ENCODE assay signal across 8 cellular contexts in genomic region chr7:151168022-151168786, GRCh38. TPM values are rescaled to one million over a fixed set of nuclear protein-coding genes. Genes with fewer than 3 reads are reported as not detected.
DNase-seq lines count a peak whose midpoint lies in the region; ATAC-seq and TF ChIP-seq lines count a peak whose summit lies in the region.

No MANE protein-coding gene starts in this region.

- no peak for TF ChIP-seq EP300 in Ishikawa (IDR thresholded peaks at IDR 0.05; ENCODE audit: borderline replicate concordance)

- H3K9me3 Mint-ChIP-seq in activated CD4-positive, alpha-beta T cell treated with anti-CD3 and anti-CD28 coated beads for 36 hours (ENCODE audit: low read depth), result no peaks in the 10 kb centered on the region
- no peaks in the 10 kb centered on the region for H3K9me3 Mint-ChIP-seq in mesothelial cell of epicardium

- TF ChIP-seq CTCF in GM13977 (IDR thresholded peaks at IDR 0.05; ENCODE audit: extremely low read depth, insufficient read depth, missing control alignments) (peak; percentile 81), mesothelial cell of epicardium (IDR thresholded peaks at IDR 0.05; ENCODE audit: unreplicated experiment) (peak; percentile 57)

- H3K36me3 Mint-ChIP-seq in activated CD4-positive, alpha-beta T cell treated with anti-CD3 and anti-CD28 coated beads for 36 hours (ENCODE audit: low read depth), result no peaks in the 10 kb centered on the region
- H3K36me3 Mint-ChIP-seq in mesothelial cell of epicardium, result no peaks in the 10 kb centered on the region

- H3K27me3 Mint-ChIP-seq in activated CD4-positive, alpha-beta T cell treated with anti-CD3 and anti-CD28 coated beads for 36 hours, result peaks cover 41% of the 10 kb centered on the region
- H3K27me3 Mint-ChIP-seq in mesothelial cell of epicardium (ENCODE audit: low read depth), result peaks cover 52% of the 10 kb centered on the region

- POLR2A ChIA-PET in activated CD4-positive, alpha-beta T cell treated with anti-CD3 and anti-CD28 coated beads for 36 hours (lab: Charles Lee), result no interaction called here

- in situ Hi-C loops in GM13977 (cut with MboI; ENCODE audit: low pct_unique_long_range_greater_than_20kb, low sequenced_read_pairs, unreplicated experiment), result no loop called here

- peaks cover 9% of the 10 kb centered on the region for H3K4me1 Mint-ChIP-seq in activated CD4-positive, alpha-beta T cell treated with anti-CD3 and anti-CD28 coated beads for 36 hours
- peaks cover 2% of the 10 kb centered on the region for H3K4me1 Mint-ChIP-seq in mesothelial cell of epicardium

- intact Hi-C loops in activated CD4-positive, alpha-beta T cell treated with anti-CD3 and anti-CD28 coated beads for 36 hours (cut with DNase I, micrococcal nuclease), result loop anchor here in 1 of 2 experiments (1.0 kb wide), 1 partner anchor 44 kb away; no protein-coding TSS in a partner anchor

- peak; percentile 82 for ATAC-seq in activated CD4-positive, alpha-beta T cell treated with anti-CD3 and anti-CD28 coated beads for 36 hours

- CTCF ChIA-PET in activated CD4-positive, alpha-beta T cell treated with anti-CD3 and anti-CD28 coated beads for 36 hours (lab: Charles Lee), result interaction anchor here (0.6 to 2.0 kb wide), 18 partner anchors 9 to 185 kb away, joined by 3 to 8 read pairs (median 4); no protein-coding TSS in a partner anchor

- peak overlapping the region; percentile 39 for H3K4me3 Mint-ChIP-seq in activated CD4-positive, alpha-beta T cell treated with anti-CD3 and anti-CD28 coated beads for 36 hours
- peak overlapping the region; percentile 62 for H3K4me3 Mint-ChIP-seq in mesothelial cell of epicardium

- TF ChIP-seq RAD21 in Ishikawa (IDR thresholded peaks at IDR 0.05; ENCODE audit: low read depth), result peak; percentile 20; the same call in 1 of the 2 replicates

- H3K27ac Mint-ChIP-seq in activated CD4-positive, alpha-beta T cell treated with anti-CD3 and anti-CD28 coated beads for 36 hours, result no peak overlapping the region
- no peak overlapping the region for H3K27ac Mint-ChIP-seq in mesothelial cell of epicardium

- peak; percentile 86 for DNase-seq in GM13977 (ENCODE audit: low spot score)
- peak; percentile 81 for DNase-seq in activated CD4-positive, alpha-beta T cell treated with anti-CD3 and anti-CD28 coated beads for 36 hours
- DNase-seq in dermis blood vessel endothelial cell, result peak; percentile 46
- DNase-seq in mesothelial cell of epicardium (ENCODE audit: low spot score in 2 of 2, unreplicated experiment in 2 of 2), result peak in 1 of 2 experiments; percentile 59
- DNase-seq in stimulated activated naive CD4-positive, alpha-beta T cell treated with Interleukin-2 at 50 U/mL for 16 hours (lab: John Stamatoyannopoulos, UW), result peak; percentile 41
- DNase-seq in NCI-H2196 treated with DMSO at 0.1 percent for 48 hours (lab: John Stamatoyannopoulos, UW; ENCODE audit: unreplicated experiment), result no peak
- no peak for DNase-seq in EL

TF ChIP-seq in Ishikawa, 13 proteins besides CTCF, POLR2A, EP300 and RAD21:
- TF ChIP-seq TAF1 (IDR thresholded peaks at IDR 0.05; ENCODE audit: low read depth) (no peak), FOXM1 (IDR thresholded peaks at IDR 0.05; ENCODE audit: borderline replicate concordance, low read depth) (no peak), EGR1 (IDR thresholded peaks at IDR 0.05) (no peak), TCF12 (IDR thresholded peaks at IDR 0.05; ENCODE audit: low read depth) (no peak), NFIC (IDR thresholded peaks at IDR 0.05) (no peak), YY1 (IDR thresholded peaks at IDR 0.05; ENCODE audit: low read depth) (no peak), USF1 (IDR thresholded peaks at IDR 0.05) (no peak), TEAD4 (IDR thresholded peaks at IDR 0.05) (no peak)
- TF ChIP-seq, protein P1, sequence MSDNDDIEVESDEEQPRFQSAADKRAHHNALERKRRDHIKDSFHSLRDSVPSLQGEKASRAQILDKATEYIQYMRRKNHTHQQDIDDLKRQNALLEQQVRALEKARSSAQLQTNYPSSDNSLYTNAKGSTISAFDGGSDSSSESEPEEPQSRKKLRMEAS (IDR thresholded peaks at IDR 0.05), result no peak

RNA-seq across cellular contexts. Expression of gene GBX1, which starts 0.7 kb away (rescaled TPM):
- total RNA-seq in activated CD4-positive, alpha-beta T cell treated with anti-CD3 and anti-CD28 coated beads for 36 hours, result under 1 TPM in 1 of 2 experiments, not detected in 1; 0.16 TPM
- total RNA-seq in dermis blood vessel endothelial cell, result not detected in 2 replicates
- 0.20 TPM in 1 of 3 replicates, not detected in the others for total RNA-seq in mesothelial cell of epicardium

RNA-seq across cellular contexts. Expression of gene ASB10, which starts 18.8 kb away (rescaled TPM):
- total RNA-seq in activated CD4-positive, alpha-beta T cell treated with anti-CD3 and anti-CD28 coated beads for 36 hours, result not detected
- total RNA-seq in dermis blood vessel endothelial cell (not detected in 2 replicates), mesothelial cell of epicardium (not detected in 3 replicates)

RNA-seq across cellular contexts. Expression of gene H2BK1, which starts 42.1 kb away (rescaled TPM):
- not detected for total RNA-seq in activated CD4-positive, alpha-beta T cell treated with anti-CD3 and anti-CD28 coated beads for 36 hours
- not detected in 2 replicates for total RNA-seq in dermis blood vessel endothelial cell
- total RNA-seq in mesothelial cell of epicardium, result not detected in 3 replicates

RNA-seq across cellular contexts. Expression of gene ABCF2, which starts 58.8 kb away (rescaled TPM):
- 10 to 100 TPM; 48.4 to 49.0 TPM for total RNA-seq in activated CD4-positive, alpha-beta T cell treated with anti-CD3 and anti-CD28 coated beads for 36 hours
- total RNA-seq in dermis blood vessel endothelial cell (74.6 and 76.2 TPM in 2 replicates), mesothelial cell of epicardium (44.9 to 46.2 TPM (median 45.6 TPM) in 3 replicates)

Comparison
In these comparisons a context has a peak if more than half of its experiments do, and no peak if none do; other contexts are left out.
1. DNase-seq: peak in GM13977 (single experiment), activated CD4-positive, alpha-beta T cell treated with anti-CD3 and anti-CD28 coated beads for 36 hours (single experiment), dermis blood vessel endothelial cell (single experiment) and stimulated activated naive CD4-positive, alpha-beta T cell treated with Interleukin-2 at 50 U/mL for 16 hours (single experiment); none in NCI-H2196 treated with DMSO at 0.1 percent for 48 hours (single experiment) and EL (single experiment).